ENCODE assay signal across 27 cellular contexts in genomic region chr3:159565313-159565712, GRCh38.
"Had no signal": no experiment of that assay in that cellular context is flagged by ENCODE, and none has a peak within 500 bp of the region (broad histone marks: within the 10 kb centered on the region; RNA-seq: fewer than 3 reads in every experiment).

No MANE protein-coding gene starts in this region.

- ATAC-seq: esophagus mucosa; gastrocnemius medialis; heart left ventricle; left cardiac atrium; left lung; mucosa of descending colon; natural killer cell treated with Interleukin-12 subunit alpha and Interleukin-12 subunit beta and Interleukin-15 and Interleukin-18, amount 100 ng/mL, for 72 hours; sciatic nerve; stimulated activated effector memory CD8-positive, alpha-beta T cell treated with anti-CD3 and anti-CD28 coated beads, Interleukin-12 subunit alpha, Interleukin-12 subunit beta, amount 100 ng/mL, for 72 hours had no signal

- DNase-seq: dorsolateral prefrontal cortex; effector CD4-positive, alpha-beta T cell; foreskin fibroblast; gastrocnemius medialis; heart left ventricle; left cardiac atrium; left lung; mesenchymal stem cell; mucosa of descending colon; naive B cell; stimulated activated CD4-positive, alpha-beta T cell treated with anti-CD3 and anti-CD28 coated beads, Interleukin-2, amount 100 ng/mL, for 24 hours; stimulated activated CD4-positive, alpha-beta T cell treated with anti-CD3 and anti-CD28 coated beads, Interleukin-4, amount 100 ng/mL, for 24 hours; stimulated activated naive CD4-positive, alpha-beta T cell treated with Interleukin-2 at 50 U/mL for 16 hours; stomach; thyroid gland; trophoblast cell had no signal

- H3K4me1 ChIP-seq: gastrocnemius medialis, heart left ventricle, left lung, parathyroid adenoma, right atrium auricular region, stomach, thyroid gland had no signal

- H3K4me2 ChIP-seq: hepatocyte had no signal

- H3K9me3 ChIP-seq: gastrocnemius medialis, left lung, mucosa of descending colon, right atrium auricular region, stomach, thyroid gland had no signal

- H3K27me3 ChIP-seq: dorsolateral prefrontal cortex, gastrocnemius medialis, heart left ventricle, hepatocyte, left lung, right atrium auricular region, stomach, thyroid gland had no signal

- H3K4me1 Mint-ChIP-seq: naive B cell; stimulated activated effector memory CD8-positive, alpha-beta T cell treated with anti-CD3 and anti-CD28 coated beads, Interleukin-12 subunit alpha, Interleukin-12 subunit beta, amount 100 ng/mL, for 72 hours had no signal

- H3K36me3 Mint-ChIP-seq: mesothelial cell of epicardium; naive B cell; natural killer cell treated with Interleukin-12 subunit alpha and Interleukin-12 subunit beta and Interleukin-15 and Interleukin-18, amount 100 ng/mL, for 72 hours; stimulated activated effector memory CD8-positive, alpha-beta T cell treated with anti-CD3 and anti-CD28 coated beads, Interleukin-12 subunit alpha, Interleukin-12 subunit beta, amount 100 ng/mL, for 72 hours had no signal

- H3K27ac Mint-ChIP-seq: mesothelial cell of epicardium; naive B cell; natural killer cell treated with Interleukin-12 subunit alpha and Interleukin-12 subunit beta and Interleukin-15 and Interleukin-18, amount 100 ng/mL, for 72 hours; progenitor cell of endocrine pancreas; stimulated activated effector memory CD8-positive, alpha-beta T cell treated with anti-CD3 and anti-CD28 coated beads, Interleukin-12 subunit alpha, Interleukin-12 subunit beta, amount 100 ng/mL, for 72 hours had no signal

- H2AFZ ChIP-seq: hepatocyte, parathyroid adenoma had no signal

- H3K36me3 ChIP-seq: gastrocnemius medialis, heart left ventricle, left lung, right atrium auricular region, stomach, thyroid gland had no signal

- H3K27me3 Mint-ChIP-seq: naive B cell; natural killer cell treated with Interleukin-12 subunit alpha and Interleukin-12 subunit beta and Interleukin-15 and Interleukin-18, amount 100 ng/mL, for 72 hours had no signal

- H3K4me3 Mint-ChIP-seq: mesothelial cell of epicardium; naive B cell; natural killer cell treated with Interleukin-12 subunit alpha and Interleukin-12 subunit beta and Interleukin-15 and Interleukin-18, amount 100 ng/mL, for 72 hours; neural crest cell; stimulated activated effector memory CD8-positive, alpha-beta T cell treated with anti-CD3 and anti-CD28 coated beads, Interleukin-12 subunit alpha, Interleukin-12 subunit beta, amount 100 ng/mL, for 72 hours had no signal

- H3K9me3 Mint-ChIP-seq: neural crest cell had no signal

- H3K4me3 ChIP-seq: gastrocnemius medialis, heart left ventricle, hepatocyte, left lung, mucosa of descending colon, right atrium auricular region, stomach, thyroid gland had no signal

- H3K27ac ChIP-seq: dorsolateral prefrontal cortex, epithelial cell of prostate, gastrocnemius medialis, heart left ventricle, hepatocyte, left lung, parathyroid adenoma, right atrium auricular region, stomach, thyroid gland had no signal

- H3K79me2 ChIP-seq: hepatocyte, parathyroid adenoma had no signal

- H3K9ac ChIP-seq: parathyroid adenoma had no signal
